8 cellular contexts compared by ENCODE assay signal in genomic region chr6:43181942-43182860, GRCh38. TPM values are rescaled to one million over a fixed set of nuclear protein-coding genes. Genes with fewer than 3 reads are reported as not detected.
DNase-seq lines count a peak whose midpoint lies in the region; ATAC-seq and TF ChIP-seq lines count a peak whose summit lies in the region.

CUL9 (plus strand) TSS chr6:43182196; CDS start chr6:43184311, 2,115 bp downstream.

- TF ChIP-seq RAD21 in liver (IDR thresholded peaks at IDR 0.05): peak in 1 of 2 donors; percentile 37

- no peaks in the 10 kb centered on the region for H3K27me3 ChIP-seq in liver (ENCODE audit: control insufficient read depth in 4 of 4, insufficient read depth in 4 of 4, low read length in 3 of 4)

- H3K36me3 ChIP-seq in liver (ENCODE audit: control insufficient read depth in 4 of 4, insufficient read depth in 3 of 4, low read depth in 1 of 4, low read length in 3 of 4): peaks cover 14 to 41% (median 21%) of the 10 kb centered on the region in 4 donors

- peak within 1 kb of the TSS; percentile 57 to 71 for H3K27ac ChIP-seq in liver (ENCODE audit: low read depth in 1 of 2, low read length in 2 of 2)

- ATAC-seq in GM18858 (IDR thresholded peaks at IDR 0.05; ENCODE audit: unreplicated experiment) (peak; percentile 81), HG03095 (IDR thresholded peaks at IDR 0.05; ENCODE audit: unreplicated experiment) (peak; percentile 92)

- H3K9me3 ChIP-seq in liver (ENCODE audit: control insufficient read depth in 4 of 4, low read length in 3 of 4): no peaks in the 10 kb centered on the region

- CTCF ChIA-PET in AG04449 (lab: Yijun Ruan, JAX): interaction anchor here (2.5 kb wide), 1 partner anchor 47 kb away, joined by 11 read pairs; the partner anchor contains the start of gene DNPH1

- peak within 1 kb of the TSS; percentile 75 for H3K4me3 ChIP-seq in AG04449 (ENCODE audit: low read depth, low read length)
- peak within 1 kb of the TSS; percentile 73 to 89 (median 86) for H3K4me3 ChIP-seq in liver (ENCODE audit: low read depth in 1 of 3, low read length in 3 of 3)

- TF ChIP-seq CTCF in AG04449 (IDR thresholded peaks at IDR 0.05; ENCODE audit: insufficient read depth, low read length, missing control alignments) (no peak), liver (IDR thresholded peaks at IDR 0.05; ENCODE audit: low read depth, low read length, missing input control) (no peak)

- peaks cover 0 to 18% (median 17%) of the 10 kb centered on the region in 4 donors for H3K4me1 ChIP-seq in liver (ENCODE audit: control insufficient read depth in 4 of 4, insufficient read depth in 4 of 4, low read length in 3 of 4)

- DNase-seq in AG04449 (ENCODE audit: low read depth, low spot score): no peak
- DNase-seq in NCI-H69 (lab: John Stamatoyannopoulos, UW): peak; percentile 89
- peak; percentile 54 to 64 for DNase-seq in activated CD4-positive, alpha-beta T cell treated with anti-CD3 and anti-CD28 coated beads, Interleukin-2, amount 50 U/mL, for 24 hours (ENCODE audit: low read depth in 1 of 2, low spot score in 1 of 2)
- DNase-seq in dermis microvascular lymphatic vessel endothelial cell (ENCODE audit: low read depth in 2 of 2): peak; percentile 50 to 75
- peak; percentile 78 for DNase-seq in stimulated activated CD4-positive, alpha-beta T cell treated with anti-CD3 and anti-CD28 coated beads, Interleukin-2, amount 100 ng/mL, for 48 hours

- H3K9ac ChIP-seq in liver (ENCODE audit: low read depth in 1 of 2, low read length in 2 of 2): peak within 1 kb of the TSS; percentile 61 to 63

- 1% methylated on average over 51 of the region's 51 CpGs for WGBS in liver

- POLR2A ChIA-PET in AG04449 (lab: Yijun Ruan, JAX): interaction anchor here (0.6 to 1.2 kb wide), 4 partner anchors 11 to 169 kb away, joined by 3 to 6 read pairs (median 4); partner anchors contain the start of genes KLHDC3 and MEA1

TF ChIP-seq in liver, 16 proteins besides CTCF, POLR2A, EP300 and RAD21:
- peak in 1 of 2 donors; percentile 86 for TF ChIP-seq GABPA (IDR thresholded peaks at IDR 0.05 in 1 of 2, conservative IDR thresholded peaks at IDR 0.05 in 1 of 2)
- no peak for TF ChIP-seq JUND (IDR thresholded peaks at IDR 0.05)
- TF ChIP-seq FOXA1 (IDR thresholded peaks at IDR 0.05): peak; percentile 51
- TF ChIP-seq TAF1 (conservative IDR thresholded peaks at IDR 0.05): no peak
- TF ChIP-seq HNF4A (conservative IDR thresholded peaks at IDR 0.05): no peak
- no peak for TF ChIP-seq EGR1 (IDR thresholded peaks at IDR 0.05; ENCODE audit: low read depth in 2 of 2)
- peak; percentile 22 for TF ChIP-seq REST (IDR thresholded peaks at IDR 0.05)
- no peak for TF ChIP-seq HNF4G (IDR thresholded peaks at IDR 0.05)
- no peak for TF ChIP-seq NR2F2 (IDR thresholded peaks at IDR 0.05)
- TF ChIP-seq SP1 (IDR thresholded peaks at IDR 0.05): peak; percentile 50
- TF ChIP-seq YY1 (IDR thresholded peaks at IDR 0.05): peak; percentile 29
- peak; percentile 51 for TF ChIP-seq ZBTB33 (IDR thresholded peaks at IDR 0.05)
- peak; percentile 68 to 83 for TF ChIP-seq RXRA (IDR thresholded peaks at IDR 0.05)
- TF ChIP-seq ATF3 (IDR thresholded peaks at IDR 0.05): no peak
- TF ChIP-seq MAX (IDR thresholded peaks at IDR 0.05): no peak
- TF ChIP-seq FOXA2 (IDR thresholded peaks at IDR 0.05): no peak

RNA-seq across cellular contexts. Expression of gene CUL9, which starts in this region (rescaled TPM):
- total RNA-seq in dermis microvascular lymphatic vessel endothelial cell: 13.1 and 21.4 TPM in 2 replicates
- total RNA-seq in liver: 10 to 100 TPM in 1 of 2 donors, 1 to 10 TPM in 1; 7.5 to 21.8 TPM
- polyA plus RNA-seq in liver: 1 to 10 TPM; 6.5 to 7.5 TPM
